In the genomic region with DNA sequence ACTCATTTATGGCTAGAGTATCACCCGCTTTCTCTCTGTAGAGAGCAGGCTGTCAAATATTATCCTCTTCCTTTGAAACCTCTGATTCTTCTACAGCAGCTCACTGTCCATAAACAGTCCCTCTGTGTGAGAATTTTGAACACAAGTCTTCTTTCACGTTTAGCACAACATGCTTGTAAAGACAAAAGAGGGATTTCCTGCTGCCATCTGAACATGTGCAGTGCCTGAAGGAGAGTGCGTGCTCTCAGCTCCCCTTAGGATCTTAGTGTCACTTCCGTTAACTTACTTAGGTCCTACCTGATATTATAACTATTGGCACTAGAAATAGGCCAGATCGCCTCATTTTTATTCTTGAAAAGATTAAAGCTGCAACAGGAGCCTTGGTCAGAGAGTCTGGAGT, we compare ENCODE assay signal across 5 cellular contexts. TPM values are rescaled to one million over a fixed set of nuclear protein-coding genes. Genes with fewer than 3 reads are reported as not detected.
"Had no signal": no experiment of that assay in that cellular context is flagged by ENCODE, and none has a peak within 500 bp of the region (broad histone marks: within the 10 kb centered on the region; RNA-seq: fewer than 3 reads in every experiment).

No MANE protein-coding gene starts in this region.

- H3K27ac Mint-ChIP-seq: GM23338, H9 had no signal

- ATAC-seq: GM23338 had no signal

- H3K4me3 Mint-ChIP-seq: GM23338, H9 had no signal

- H3K4me3 ChIP-seq: GM23338 had no signal

- DNase-seq: H9, HCEC 1CT, IMR-90 had no signal

- H3K4me2 ChIP-seq: GM23338 had no signal

- H3K9me3 Mint-ChIP-seq: GM23338, H9 had no signal

RNA-seq across cellular contexts. Expression of a gene that starts 50.9 kb away (rescaled TPM):
- total RNA-seq: HT-29, IMR-90 had no signal
